ENCODE assay signal across 1 cellular context in genomic region chr10:102616071-102616770, GRCh38.
TF ChIP-seq lines count a peak whose summit lies in the region.

No MANE protein-coding gene starts in this region.

TF ChIP-seq in GM12878, 131 proteins besides CTCF, POLR2A, EP300 and RAD21 (continued from another document):
- TF ChIP-seq CEBPB (IDR thresholded peaks at IDR 0.05; ENCODE audit: borderline replicate concordance in 1 of 2, low read depth in 2 of 2, low read length in 2 of 2): no peak
- 0 out of 2 replicates have a peak, but pooled peaks have one; percentile 46 for TF ChIP-seq MLLT1 (IDR thresholded peaks at IDR 0.05)
